21 cellular contexts compared by ENCODE assay signal in the genomic region with DNA sequence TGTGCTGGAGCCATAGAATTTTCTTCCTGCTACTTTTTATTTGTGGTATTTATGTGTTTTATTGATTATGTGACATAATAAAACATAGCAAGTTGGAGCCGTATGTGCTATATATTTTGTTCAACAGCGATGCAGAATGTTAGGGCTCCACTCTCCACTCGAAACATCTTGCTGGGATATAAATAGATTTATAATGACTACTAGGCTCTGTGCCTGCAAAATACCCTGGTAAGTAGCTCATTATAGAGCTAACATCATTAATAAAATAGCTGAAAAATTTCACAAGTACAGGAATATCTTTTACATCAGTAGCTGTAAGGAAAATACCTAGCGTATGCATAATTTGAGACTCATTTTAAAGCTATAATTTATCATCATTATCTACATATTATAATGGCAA.
DNase-seq lines count a peak whose midpoint lies in the region; ATAC-seq and TF ChIP-seq lines count a peak whose summit lies in the region.
"Had no signal": no experiment of that assay in that cellular context is flagged by ENCODE, and none has a peak within 500 bp of the region (broad histone marks: within the 10 kb centered on the region; RNA-seq: fewer than 3 reads in every experiment).

No MANE protein-coding gene starts in this region.

- peak; percentile 64 for ATAC-seq in left ventricle myocardium superior
- ATAC-seq in Right ventricle myocardium superior (ENCODE audit: poor library complexity), result no peak
- ATAC-seq in gastrocnemius medialis, result no peak
- no peak for ATAC-seq in right lobe of liver
- ATAC-seq: A549, GM12878 had no signal

- no peak overlapping the region for H3K23ac ChIP-seq in trophoblast cell (ENCODE audit: low read length)

- H3K4me3 ChIP-seq in gastrocnemius medialis, result no peak overlapping the region
- H3K4me3 ChIP-seq in trophoblast cell (ENCODE audit: low read depth, low read length), result no peak overlapping the region
- no peak overlapping the region for H3K4me3 ChIP-seq in right lobe of liver
- H3K4me3 ChIP-seq: A549, GM12878, MG63 had no signal

- no peak overlapping the region for H4K91ac ChIP-seq in trophoblast cell (ENCODE audit: low read depth, low read length)

- no CpG with 5 or more reads among the region's 4 CpGs for WGBS in trophoblast cell (ENCODE audit: extremely low coverage, insufficient coverage, insufficient read length)
- WGBS in right lobe of liver (ENCODE audit: insufficient coverage, low coverage, low lambda C conversion rate, missing lambda C conversion rate), result 46% methylated on average over 4 of the region's 4 CpGs

- H3K9me3 ChIP-seq in gastrocnemius medialis (no peaks in the 10 kb centered on the region), trophoblast cell (ENCODE audit: insufficient read depth, low read depth, low read length) (no peaks in the 10 kb centered on the region), right lobe of liver (no peaks in the 10 kb centered on the region)
- H3K9me3 ChIP-seq: A549, MG63 had no signal

- no peaks in the 10 kb centered on the region for H3K4me1 ChIP-seq in gastrocnemius medialis
- H3K4me1 ChIP-seq in trophoblast cell (ENCODE audit: control insufficient read depth in 1 of 2, insufficient read depth in 2 of 2, low read length in 2 of 2), result no peaks in the 10 kb centered on the region
- no peaks in the 10 kb centered on the region for H3K4me1 ChIP-seq in right lobe of liver
- H3K4me1 ChIP-seq: A549 had no signal

- intact Hi-C loops in left ventricle myocardium superior (cut with micrococcal nuclease) (no loop called here), Right ventricle myocardium superior (cut with DNase I) (no loop called here), gastrocnemius medialis (cut with DNase I; ENCODE audit: low total_unique reads) (no loop called here), right lobe of liver (cut with DNase I) (no loop called here)

- H3K79me1 ChIP-seq in trophoblast cell (ENCODE audit: low read length), result no peaks in the 10 kb centered on the region

- no peak overlapping the region for H4K12ac ChIP-seq in trophoblast cell (ENCODE audit: low read depth, low read length)

- H2BK120ac ChIP-seq in trophoblast cell (ENCODE audit: insufficient read depth, low read length, poor library complexity), result no peak overlapping the region

- no peak overlapping the region for H2AK5ac ChIP-seq in trophoblast cell (ENCODE audit: low read length)

- H3K4me2 ChIP-seq in trophoblast cell (ENCODE audit: low read length), result no peak overlapping the region
- H3K4me2 ChIP-seq: A549 had no signal

- no peak overlapping the region for H4K8ac ChIP-seq in trophoblast cell (ENCODE audit: low read depth, low read length)

- H3K79me2 ChIP-seq in trophoblast cell (ENCODE audit: control insufficient read depth, insufficient read depth, low read length, poor library complexity), result no peaks in the 10 kb centered on the region

- H3K4ac ChIP-seq in trophoblast cell (ENCODE audit: low read depth, low read length), result no peak overlapping the region

- H2AFZ ChIP-seq in trophoblast cell (ENCODE audit: insufficient read depth, low read length, poor library complexity), result no peak overlapping the region

- H3K36me3 ChIP-seq in gastrocnemius medialis (no peaks in the 10 kb centered on the region), trophoblast cell (ENCODE audit: control insufficient read depth in 1 of 2, insufficient read depth in 2 of 2, low read length in 2 of 2) (no peaks in the 10 kb centered on the region), right lobe of liver (no peaks in the 10 kb centered on the region)
- H3K36me3 ChIP-seq: MG63 had no signal

- TF ChIP-seq POLR2A in gastrocnemius medialis (IDR thresholded peaks at IDR 0.05) (no peak), right lobe of liver (IDR thresholded peaks at IDR 0.05) (no peak)

- H3K18ac ChIP-seq in trophoblast cell (ENCODE audit: low read length), result no peak overlapping the region

- DNase-seq in left ventricle myocardium superior (no peak), Right ventricle myocardium superior (no peak), NCI-H1694 (lab: John Stamatoyannopoulos, UW) (peak; percentile 71), NCI-H69 (lab: John Stamatoyannopoulos, UW) (peak; percentile 82), gastrocnemius medialis (no peak), trophoblast cell (no peak), right lobe of liver (no peak)
- DNase-seq: AML-193; C1 segment of cervical spinal cord; CD4-positive, alpha-beta memory T cell; COR-L47; EL; GDM1; GOT3; HCEC 1CT; IMR-90; KG1; MG63; T-helper 2 cell had no signal

- H2BK12ac ChIP-seq in trophoblast cell (ENCODE audit: low read length), result no peak overlapping the region

- no peak overlapping the region for H3K14ac ChIP-seq in trophoblast cell (ENCODE audit: low read length)

- TF ChIP-seq CTCF in gastrocnemius medialis (IDR thresholded peaks at IDR 0.05 in 4 of 5, conservative IDR thresholded peaks at IDR 0.05 in 1 of 5) (no peak), right lobe of liver (IDR thresholded peaks at IDR 0.05) (no peak)

- no peak overlapping the region for H3K9ac ChIP-seq in trophoblast cell (ENCODE audit: low read length)

- H3K27me3 ChIP-seq in gastrocnemius medialis, result no peaks in the 10 kb centered on the region
- no peaks in the 10 kb centered on the region for H3K27me3 ChIP-seq in trophoblast cell (ENCODE audit: insufficient read depth, low read length)
- H3K27me3 ChIP-seq in right lobe of liver, result no peaks in the 10 kb centered on the region
- H3K27me3 ChIP-seq: MG63 had no signal

- H2BK5ac ChIP-seq in trophoblast cell (ENCODE audit: low read depth, low read length, poor library complexity), result no peak overlapping the region

- H3K27ac ChIP-seq in gastrocnemius medialis (no peak overlapping the region), trophoblast cell (ENCODE audit: low read depth, low read length) (no peak overlapping the region), right lobe of liver (no peak overlapping the region)
- H3K27ac ChIP-seq: A549 had no signal

- in situ Hi-C loops in gastrocnemius medialis (cut with MboI; ENCODE audit: low sequenced_read_pairs in 4 of 4), result no loop called here

Comparison
In these comparisons a context has a peak if more than half of its experiments do, and no peak if none do; other contexts are left out.
1. DNase-seq: peak in NCI-H1694 (single experiment) and NCI-H69 (single experiment); none in left ventricle myocardium superior (single experiment), Right ventricle myocardium superior (single experiment), gastrocnemius medialis (0 of 2), trophoblast cell (0 of 2) and right lobe of liver (0 of 3).